In genomic region chr11:6619021-6619745, GRCh38 we compare ENCODE assay signal across 8 cellular contexts. TPM values are rescaled to one million over a fixed set of nuclear protein-coding genes. Genes with fewer than 3 reads are reported as not detected.
A peak's percentile ranks its signal among the peaks of the same experiment; 100 is the strongest.
DNase-seq lines count a peak whose midpoint lies in the region; ATAC-seq and TF ChIP-seq lines count a peak whose summit lies in the region.

TSS of gene TPP1 (minus strand) at chr11:6619422. CDS start at chr11:6619400, 22 bp downstream.

- peaks cover 0 to 38% (median 0%) of the 10 kb centered on the region in 11 experiments; a peak in 6 of 22 replicates for H4K20me1 ChIP-seq in BLaER1 treated with 17β-estradiol and CSF1 and Interleukin-3, amounts not matched to agents 10 nM and 100 nM

- H3K4me1 ChIP-seq in BLaER1 treated with 17β-estradiol and CSF1 and Interleukin-3, amounts not matched to agents 10 nM and 100 nM, result peaks cover 29 to 61% (median 46%) of the 10 kb centered on the region in 10 experiments
- peaks cover 7% of the 10 kb centered on the region for H3K4me1 ChIP-seq in colonic mucosa

- H3K4me3 ChIP-seq in BLaER1 treated with 17β-estradiol and CSF1 and Interleukin-3, amounts not matched to agents 10 nM and 100 nM, result peak within 1 kb of the TSS; percentile 73 to 96 (median 80)
- peak within 1 kb of the TSS; percentile 66 for H3K4me3 ChIP-seq in colonic mucosa

- H3K9ac ChIP-seq in BLaER1 treated with 17β-estradiol and CSF1 and Interleukin-3, amounts not matched to agents 10 nM and 100 nM, result peak within 1 kb of the TSS; percentile 83 to 95 (median 85)
- peak within 1 kb of the TSS; percentile 83 to 100 for H3K9ac ChIP-seq in colonic mucosa (ENCODE audit: low read depth in 2 of 2, low read length in 2 of 2)

- DNase-seq in NCI-H526 (lab: John Stamatoyannopoulos, UW) (peak; percentile 90 to 96), colonic mucosa (peak; percentile 98), left colon (peak; percentile 92 to 93)
- peak; percentile 89 for DNase-seq in activated CD4-positive, alpha-beta T cell treated with anti-CD3 and anti-CD28 coated beads for 48 hours
- DNase-seq in stimulated activated CD4-positive, alpha-beta T cell treated with anti-CD3 and anti-CD28 coated beads, Interleukin-1b, Interleukin-23, amount 100 ng/mL, for 48 hours, result peak; percentile 86

- peak within 1 kb of the TSS; percentile 95 to 100 (median 97) for H3K4me2 ChIP-seq in BLaER1 treated with 17β-estradiol and CSF1 and Interleukin-3, amounts not matched to agents 10 nM and 100 nM

- no peak for TF ChIP-seq CTCF in colonic mucosa (IDR thresholded peaks at IDR 0.05)

- no peaks in the 10 kb centered on the region for H3K27me3 ChIP-seq in BLaER1 treated with 17β-estradiol and CSF1 and Interleukin-3, amounts not matched to agents 10 nM and 100 nM
- no peaks in the 10 kb centered on the region for H3K27me3 ChIP-seq in colonic mucosa

- peak within 1 kb of the TSS; percentile 65 to 96 (median 86) for H3K27ac ChIP-seq in BLaER1 treated with 17β-estradiol and CSF1 and Interleukin-3, amounts not matched to agents 10 nM and 100 nM
- peak within 1 kb of the TSS; percentile 75 for H3K27ac ChIP-seq in colonic mucosa

- ATAC-seq in GM19328 (IDR thresholded peaks at IDR 0.05; ENCODE audit: unreplicated experiment) (peak; percentile 99), HG03469 (IDR thresholded peaks at IDR 0.05; ENCODE audit: unreplicated experiment) (peak; percentile 97), left colon (peak; percentile 99)

- peaks cover 24 to 47% (median 30%) of the 10 kb centered on the region in 11 experiments for H3K36me3 ChIP-seq in BLaER1 treated with 17β-estradiol and CSF1 and Interleukin-3, amounts not matched to agents 10 nM and 100 nM
- H3K36me3 ChIP-seq in colonic mucosa, result no peaks in the 10 kb centered on the region

- intact Hi-C loops in colonic mucosa (cut with DNase I), result no loop called here
- intact Hi-C loops in left colon (cut with DNase I, micrococcal nuclease), result loop anchor here in 1 of 2 donors (10.0 kb wide), 1 partner anchor 234 kb away; no protein-coding TSS in a partner anchor

- no peaks in the 10 kb centered on the region for H3K9me3 ChIP-seq in BLaER1 treated with 17β-estradiol and CSF1 and Interleukin-3, amounts not matched to agents 10 nM and 100 nM (replicated peaks in 1 of 11)
- H3K9me3 ChIP-seq in colonic mucosa, result no peaks in the 10 kb centered on the region

RNA-seq across cellular contexts. Expression of gene TPP1, which starts in this region (rescaled TPM):
- total RNA-seq in colonic mucosa (100 to 1,000 TPM in 1 of 2 donors, 10 to 100 TPM in 1; 83.4 to 123 TPM), left colon (100 to 1,000 TPM in 1 of 2 donors, 10 to 100 TPM in 1; 71.7 to 105 TPM)

Comparison
In these comparisons a context has a peak if more than half of its experiments do, and no peak if none do; other contexts are left out.
1. Peak in every context shown above with its lines: DNase-seq, ATAC-seq, H3K4me3 ChIP-seq and H3K27ac ChIP-seq.